Comparison of ENCODE assay signal across 9 cellular contexts in genomic region chr20:760751-761417, GRCh38. TPM values are rescaled to one million over a fixed set of nuclear protein-coding genes. Genes with fewer than 3 reads are reported as not detected.
DNase-seq lines count a peak whose midpoint lies in the region; ATAC-seq and TF ChIP-seq lines count a peak whose summit lies in the region.
"Had no signal": no experiment of that assay in that cellular context is flagged by ENCODE, and none has a peak within 500 bp of the region (broad histone marks: within the 10 kb centered on the region; RNA-seq: fewer than 3 reads in every experiment).

No MANE protein-coding gene starts in this region.

- DNase-seq in GM10266 (ENCODE audit: extremely low spot score) (peak; percentile 65), Peyer's patch (no peak), dermis blood vessel endothelial cell (peak; percentile 35), nephron progenitor cell (peak; percentile 78), SK-N-DZ (ENCODE audit: low spot score) (no peak)

- H3K27me3 ChIP-seq in Peyer's patch, result no peaks in the 10 kb centered on the region

- TF ChIP-seq CTCF in GM10266 (IDR thresholded peaks at IDR 0.05; ENCODE audit: control insufficient read depth, insufficient read depth, low read depth, missing control alignments), result peak; percentile 79
- peak in 4 of 6 experiments; percentile 43 to 69 (median 59) for TF ChIP-seq CTCF in Peyer's patch (IDR thresholded peaks at IDR 0.05)
- peak; percentile 99 for TF ChIP-seq CTCF in nephron progenitor cell (IDR thresholded peaks at IDR 0.05)

- H3K4me1 Mint-ChIP-seq in nephron progenitor cell, result peaks cover 5% of the 10 kb centered on the region

- no peak overlapping the region for H3K27ac ChIP-seq in Peyer's patch

- H3K4me3 Mint-ChIP-seq in nephron progenitor cell, result no peak overlapping the region
- H3K4me3 Mint-ChIP-seq: T-cell had no signal

- no peak overlapping the region for H3K4me3 ChIP-seq in Peyer's patch

- H3K36me3 Mint-ChIP-seq in nephron progenitor cell (ENCODE audit: low read depth), result no peaks in the 10 kb centered on the region
- H3K36me3 Mint-ChIP-seq: T-cell had no signal

- no peaks in the 10 kb centered on the region for H3K9me3 ChIP-seq in Peyer's patch

- peaks cover 0 to 23% (median 0%) of the 10 kb centered on the region in 3 donors for H3K36me3 ChIP-seq in Peyer's patch

- no peaks in the 10 kb centered on the region for H3K4me1 ChIP-seq in Peyer's patch

- no peaks in the 10 kb centered on the region for H3K9me3 Mint-ChIP-seq in nephron progenitor cell
- H3K9me3 Mint-ChIP-seq: T-cell had no signal

- TF ChIP-seq POLR2A in Peyer's patch (IDR thresholded peaks at IDR 0.05), result no peak

- H3K27me3 Mint-ChIP-seq in nephron progenitor cell (ENCODE audit: low read depth, poor library complexity), result peaks cover 69% of the 10 kb centered on the region

- H3K27ac Mint-ChIP-seq in nephron progenitor cell, result no peak overlapping the region
- H3K27ac Mint-ChIP-seq: T-cell had no signal

- ATAC-seq in HG02571 (IDR thresholded peaks at IDR 0.05; ENCODE audit: unreplicated experiment), result no peak
- ATAC-seq in HG03196 (IDR thresholded peaks at IDR 0.05; ENCODE audit: unreplicated experiment), result no peak
- no peak for ATAC-seq in HG03469 (IDR thresholded peaks at IDR 0.05; ENCODE audit: unreplicated experiment)

RNA-seq across cellular contexts. Expression of gene SLC52A3, which starts 7.4 kb away (rescaled TPM):
- total RNA-seq in Peyer's patch (100 to 1,000 TPM in 1 of 4 donors, 10 to 100 TPM in 3; 15.7 to 176 (median 26.0) TPM), dermis blood vessel endothelial cell (0.23 TPM in 1 of 2 replicates, not detected in the other)
- polyA plus RNA-seq in SK-N-DZ (2014; cell fraction: cytosol; rRNA removed), result not detected in 2 replicates
- not detected in 2 replicates for polyA plus RNA-seq in SK-N-DZ (2014; cell fraction: nucleus; rRNA removed)
- total RNA-seq: T-cell had no signal

Comparison
In these comparisons a context has a peak if more than half of its experiments do, and no peak if none do; other contexts are left out.
1. DNase-seq: peak in GM10266 (single experiment), dermis blood vessel endothelial cell (single experiment) and nephron progenitor cell (single experiment); none in Peyer's patch (0 of 3) and SK-N-DZ (single experiment).
2. RNA of gene SLC52A3, which starts 7.4 kb away (total RNA-seq): 15.7 to 176 TPM in Peyer's patch; 0.23 TPM in dermis blood vessel endothelial cell; every median in the first group is over 10 times any median in the second.
3. Peak in every context shown above with its lines, with median percentiles within 50 percentile points of each other: CTCF ChIP-seq.